In the genomic region with DNA sequence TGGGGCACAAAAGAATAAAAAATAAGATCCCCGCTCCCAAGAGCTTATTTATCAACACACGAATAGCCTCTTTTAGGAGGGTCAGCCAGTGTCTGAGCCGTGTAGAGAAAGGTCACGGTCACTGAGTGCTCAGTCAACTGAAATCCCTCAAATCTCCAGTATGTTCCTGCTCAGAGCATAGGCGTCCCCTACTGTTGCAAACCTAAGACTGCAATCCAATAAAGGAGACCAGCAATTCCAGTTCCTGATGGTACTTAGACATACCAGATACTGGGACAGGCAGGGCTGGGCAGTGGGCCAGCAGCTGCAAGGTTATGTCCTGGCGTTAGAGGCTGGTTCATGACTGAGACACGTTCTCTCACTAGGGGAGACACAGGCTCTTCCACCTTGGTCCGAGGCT, we compare ENCODE assay signal across 14 cellular contexts.
DNase-seq lines count a peak whose midpoint lies in the region; ATAC-seq, FAIRE-seq and TF ChIP-seq lines count a peak whose summit lies in the region.
"Had no signal": no experiment of that assay in that cellular context is flagged by ENCODE, and none has a peak within 500 bp of the region (broad histone marks: within the 10 kb centered on the region; RNA-seq: fewer than 3 reads in every experiment).

No MANE protein-coding gene starts in this region.

- peaks cover 46% of the 10 kb centered on the region for H3K4me1 ChIP-seq in HAP-1
- peaks cover 41% of the 10 kb centered on the region for H3K4me1 ChIP-seq in left ventricle myocardium inferior
- no peaks in the 10 kb centered on the region for H3K4me1 ChIP-seq in pancreas

- TF ChIP-seq CTCF in left ventricle myocardium inferior (IDR thresholded peaks at IDR 0.05; ENCODE audit: borderline replicate concordance) (peak; percentile 66), pancreas (IDR thresholded peaks at IDR 0.05) (no peak)

- in situ Hi-C loops in HAP-1 (cut with MboI; ENCODE audit: low sequenced_read_pairs), result loop anchor here (10.0 kb wide), 1 partner anchor 629 kb away; no protein-coding TSS in a partner anchor
- in situ Hi-C loops in G401 (cut with HindIII; ENCODE audit: low sequenced_read_pairs), result no loop called here

- H3K9me3 ChIP-seq in HAP-1, result no peaks in the 10 kb centered on the region
- H3K9me3 ChIP-seq in left ventricle myocardium inferior (replicated peaks), result no peaks in the 10 kb centered on the region
- H3K9me3 ChIP-seq in pancreas, result no peaks in the 10 kb centered on the region

- intact Hi-C loops in left ventricle myocardium inferior (cut with micrococcal nuclease) (no loop called here), pancreas (cut with DNase I) (no loop called here)

- H3K4me3 ChIP-seq in HAP-1 (no peak overlapping the region), left ventricle myocardium inferior (no peak overlapping the region), pancreas (no peak overlapping the region)

- DNase-seq in HAP-1 (ENCODE audit: low spot score in 2 of 2), result peak; percentile 49 to 74
- peak; percentile 78 for DNase-seq in left ventricle myocardium inferior
- DNase-seq in pancreas, result peak in 5 of 6 donors; percentile 21 to 61 (median 48)
- no peak for DNase-seq in G401 (ENCODE audit: low spot score)
- no peak for DNase-seq in mesenteric fat pad (ENCODE audit: low spot score)
- DNase-seq: caudate nucleus; NCI-H1048; stimulated activated CD4-positive, alpha-beta T cell treated with anti-CD3 and anti-CD28 coated beads, Interleukin-12 subunit alpha, Interleukin-12 subunit beta, amount 100 ng/mL, for 4 hours; T1000 had no signal

- 51 to 57% methylated on average over 8 of the region's 8 CpGs for WGBS in pancreas, 2 donors

- H3K36me3 ChIP-seq in HAP-1 (replicated peaks), result no peaks in the 10 kb centered on the region
- no peaks in the 10 kb centered on the region for H3K36me3 ChIP-seq in left ventricle myocardium inferior
- no peaks in the 10 kb centered on the region for H3K36me3 ChIP-seq in pancreas

- ATAC-seq in SK-N-SH treated with all-trans-retinoic acid at 6 μM for 48 hours, result 0 out of 3 replicates have a peak, but pooled peaks have one; percentile 25
- peak; percentile 34 to 61 (median 47) for ATAC-seq in pancreas
- no peak for ATAC-seq in GM21526 (IDR thresholded peaks at IDR 0.05; ENCODE audit: low FRiP score, unreplicated experiment)
- ATAC-seq in GM18907 (IDR thresholded peaks at IDR 0.05; ENCODE audit: unreplicated experiment), result no peak
- ATAC-seq: stimulated activated memory B cell treated with anti-CD40 and anti-IgM and Interleukin-4, amounts not matched to agents 10 μg/mL and 1 μg/mL and 100 μg/mL, for 72 hours had no signal

- H3K27me3 ChIP-seq in HAP-1 (ENCODE audit: low read depth) (no peaks in the 10 kb centered on the region), left ventricle myocardium inferior (ENCODE audit: low read depth) (no peaks in the 10 kb centered on the region), pancreas (no peaks in the 10 kb centered on the region)

- H3K27ac ChIP-seq in left ventricle myocardium inferior (replicated peaks) (peak overlapping the region; percentile 33), pancreas (no peak overlapping the region)

- FAIRE-seq in pancreas (lab: Jason Lieb, UNC), result no peak
- FAIRE-seq: frontal cortex had no signal

TF ChIP-seq in SK-N-SH treated with all-trans-retinoic acid at 6 μM for 48 hours, 23 proteins besides CTCF, POLR2A, EP300 and RAD21:
- TF ChIP-seq CSDC2 (CRISPR knock-in tag; IDR thresholded peaks at IDR 0.05), result no peak
- TF ChIP-seq ZNF8 (CRISPR knock-in tag; IDR thresholded peaks at IDR 0.05), result peak; percentile 69; the same call in 1 of the 2 replicates

Comparison
In these comparisons a context has a peak if more than half of its experiments do, and no peak if none do; other contexts are left out.
1. DNase-seq: peak in HAP-1 (2 of 2), left ventricle myocardium inferior (single experiment) and pancreas (5 of 6); none in G401 (single experiment) and mesenteric fat pad (single experiment).
2. ATAC-seq: peak in SK-N-SH treated with all-trans-retinoic acid at 6 μM for 48 hours (single experiment) and pancreas (4 of 4); none in GM21526 (single experiment) and GM18907 (single experiment).